In the genomic region with DNA sequence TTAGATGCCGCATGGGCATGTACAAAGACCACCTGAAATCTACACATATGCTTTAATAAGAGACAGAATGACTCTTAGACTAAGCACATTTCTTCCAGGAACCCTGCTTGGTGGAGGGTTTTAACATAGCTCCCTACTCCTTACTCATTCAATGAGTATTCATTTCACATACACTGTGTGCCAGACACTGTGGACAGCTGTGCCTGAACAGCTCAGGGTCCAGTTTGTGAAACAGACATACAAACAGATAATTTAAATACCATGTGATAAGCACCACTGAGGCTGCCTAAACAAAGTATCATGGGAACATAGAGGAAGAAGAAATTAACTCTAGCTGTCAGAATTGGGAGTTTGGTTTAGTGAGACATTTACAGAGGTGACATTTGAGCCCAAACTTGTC, we compare ENCODE assay signal across 36 cellular contexts.
"Had no signal": no experiment of that assay in that cellular context is flagged by ENCODE, and none has a peak within 500 bp of the region (broad histone marks: within the 10 kb centered on the region; RNA-seq: fewer than 3 reads in every experiment).

No MANE protein-coding gene starts in this region.

- H3K9me3 ChIP-seq: adrenal gland, body of pancreas, breast epithelium had no signal

- H3K4me1 ChIP-seq: adrenal gland, body of pancreas, breast epithelium had no signal

- DNase-seq: activated CD4-positive, alpha-beta memory T cell treated with anti-CD3 and anti-CD28 coated beads, Interleukin-2, amount 10 ng/mL, durations not matched to agents 7 days and 5 days; activated CD4-positive, alpha-beta T cell treated with anti-CD3 and anti-CD28 coated beads for 1 hour; activated CD4-positive, alpha-beta T cell treated with anti-CD3 and anti-CD28 coated beads for 36 hours; activated CD4-positive, alpha-beta T cell treated with anti-CD3 and anti-CD28 coated beads for 48 hours; activated CD4-positive, alpha-beta T cell treated with anti-CD3 and anti-CD28 coated beads, Interleukin-2, amount 10 ng/mL, durations not matched to agents 7 days and 5 days; activated CD4-positive, alpha-beta T cell treated with anti-CD3 and anti-CD28 coated beads, Interleukin-2, amount 50 U/mL, for 48 hours; activated CD4-positive, CD25-positive, alpha-beta regulatory T cell; activated CD8-positive, alpha-beta memory T cell treated with anti-CD3 and anti-CD28 coated beads, Interleukin-2, amount 50 U/mL, for 4 hours; activated CD8-positive, alpha-beta T cell treated with anti-CD3 and anti-CD28 coated beads, Interleukin-2, amount 10 ng/mL, durations not matched to agents 7 days and 5 days; activated effector memory CD4-positive, alpha-beta T cell treated with anti-CD3 and anti-CD28 coated beads, Interleukin-2, amount 50 U/mL, for 16 hours; activated gamma-delta T cell treated with Interleukin-2 at 50 U/mL for 16 hours; activated naive CD4-positive, alpha-beta T cell; activated naive CD4-positive, alpha-beta T cell treated with anti-CD3 and anti-CD28 coated beads for 36 hours; activated naive CD4-positive, alpha-beta T cell treated with anti-CD3 and anti-CD28 coated beads, Interleukin-2, amount 50 U/mL, for 16 hours; activated naive CD8-positive, alpha-beta T cell treated with anti-CD3 and anti-CD28 coated beads for 36 hours; activated T-cell treated with anti-CD3 and anti-CD28 coated beads for 4 hours; activated T-cell treated with anti-CD3 and anti-CD28 coated beads, Interleukin-2, amount 50 U/mL, for 1 hour; activated T-cell treated with anti-CD3 and anti-CD28 coated beads, Interleukin-2, amount 50 U/mL, for 4 hours; activated T-cell treated with anti-CD3 and anti-CD28 coated beads, Interleukin-2, amount 50 U/mL, for 72 hours; adrenal gland; amniotic stem cell; aorta; body of pancreas; brain microvascular endothelial cell; central memory CD4-positive, alpha-beta T cell; T-helper 1 cell; T-helper 2 cell; T-helper 9 cell; WERI-Rb-1 had no signal

- ATAC-seq: activated CD4-positive, alpha-beta T cell treated with anti-CD3 and anti-CD28 coated beads for 36 hours; activated CD4-positive, CD25-positive, alpha-beta regulatory T cell treated with anti-CD3 and anti-CD28 coated beads, Interleukin-2, amount 50 U/mL, for 24 hours; activated CD8-positive, alpha-beta T cell treated with anti-CD3 and anti-CD28 coated beads, Interleukin-2, amount 10 ng/mL, durations not matched to agents 7 days and 5 days; activated naive CD4-positive, alpha-beta T cell treated with anti-CD3 and anti-CD28 coated beads, Interleukin-2, amount 50 U/mL, for 72 hours; activated T-cell treated with anti-CD3 and anti-CD28 coated beads, Interleukin-2, amount 50 U/mL, for 4 hours; activated T-cell treated with anti-CD3 and anti-CD28 coated beads, Interleukin-2, amount 50 U/mL, for 72 hours; activated T-helper 17 cell treated with anti-CD3 and anti-CD28 coated beads, Interleukin-2, amount 50 U/mL, for 72 hours; body of pancreas; WTC11 had no signal

- FAIRE-seq: astrocyte, TTC549 had no signal

- H3K27me3 ChIP-seq: adrenal gland, body of pancreas, brain microvascular endothelial cell, breast epithelium had no signal

- H3K36me3 ChIP-seq: adrenal gland, brain microvascular endothelial cell, breast epithelium, WERI-Rb-1 had no signal

- H3K27ac ChIP-seq: adrenal gland, body of pancreas, brain microvascular endothelial cell, breast epithelium, WERI-Rb-1 had no signal

- H3K4me3 ChIP-seq: adrenal gland, body of pancreas, breast epithelium had no signal
